In genomic region chr1:77421504-77422233, GRCh38 we compare ENCODE assay signal across 13 cellular contexts.
DNase-seq lines count a peak whose midpoint lies in the region; ATAC-seq and TF ChIP-seq lines count a peak whose summit lies in the region.
"Had no signal": no experiment of that assay in that cellular context is flagged by ENCODE, and none has a peak within 500 bp of the region (broad histone marks: within the 10 kb centered on the region; RNA-seq: fewer than 3 reads in every experiment).

No MANE protein-coding gene starts in this region.

- H3K4me2 ChIP-seq in SK-N-SH = no peak overlapping the region

- no peaks in the 10 kb centered on the region for H3K36me3 ChIP-seq in CD4-positive, alpha-beta memory T cell (ENCODE audit: insufficient read depth, low read length)
- H3K36me3 ChIP-seq in SK-N-SH (replicated peaks in 1 of 2; ENCODE audit: control insufficient read depth in 1 of 2, insufficient read depth in 2 of 2, low read length in 1 of 2) = peaks cover 0 to 31% of the 10 kb centered on the region in 2 experiments

- TF ChIP-seq EP300 in SK-N-SH (IDR thresholded peaks at IDR 0.05; ENCODE audit: borderline replicate concordance in 1 of 2, low read depth in 1 of 2, low read length in 1 of 2) = no peak

- no peak overlapping the region for H3K4me3 ChIP-seq in CD4-positive, alpha-beta memory T cell (ENCODE audit: low read length in 2 of 2)
- H3K4me3 ChIP-seq in SK-N-SH (ENCODE audit: low read depth in 2 of 2, low read length in 1 of 2) = no peak overlapping the region

- no peaks in the 10 kb centered on the region for H3K9me2 ChIP-seq in SK-N-SH

- CTCF ChIA-PET in CD4-positive, alpha-beta memory T cell (lab: Charles Lee; ENCODE audit: partially characterized antibody) = interaction anchor here (0.7 to 1.7 kb wide), 6 partner anchors 8 to 260 kb away, joined by 3 to 14 read pairs (median 4); no protein-coding TSS in a partner anchor
- CTCF ChIA-PET in SK-N-SH (lab: Yijun Ruan, JAX) = interaction anchor here (0.7 to 1.4 kb wide), 3 partner anchors 9 to 62 kb away, joined by 3 read pairs; no protein-coding TSS in a partner anchor

- POLR2A ChIA-PET in CD4-positive, alpha-beta memory T cell (lab: Charles Lee; ENCODE audit: partially characterized antibody) = interaction anchor here (0.6 to 2.5 kb wide), 5 partner anchors 10 to 141 kb away, joined by 3 to 27 read pairs (median 5); no protein-coding TSS in a partner anchor
- POLR2A ChIA-PET in SK-N-SH (lab: Yijun Ruan, JAX) = interaction anchor here (0.7 kb wide), 1 partner anchor 19 kb away, joined by 3 read pairs; no protein-coding TSS in a partner anchor

- no peaks in the 10 kb centered on the region for H3K79me2 ChIP-seq in SK-N-SH (ENCODE audit: insufficient read depth)

- no peak overlapping the region for H3K9ac ChIP-seq in SK-N-SH

- intact Hi-C loops in CD4-positive, alpha-beta memory T cell (cut with micrococcal nuclease) = loop anchor here (1.0 to 5.0 kb wide), 2 partner anchors 10 to 44 kb away; no protein-coding TSS in a partner anchor

- no peaks in the 10 kb centered on the region for H3K27me3 Mint-ChIP-seq in CD4-positive, alpha-beta memory T cell
- H3K27me3 Mint-ChIP-seq in activated T-helper 17 cell treated with anti-CD3 and anti-CD28 coated beads, Interleukin-2, amount 50 U/mL, for 72 hours = no peaks in the 10 kb centered on the region

- no peak for TF ChIP-seq RAD21 in SK-N-SH (IDR thresholded peaks at IDR 0.05; ENCODE audit: low read length)

- H3K4me3 Mint-ChIP-seq in CD4-positive, alpha-beta memory T cell = peak overlapping the region in 7 of 8 donors; percentile 60 to 78 (median 69)
- H3K4me3 Mint-ChIP-seq in activated T-helper 17 cell treated with anti-CD3 and anti-CD28 coated beads, Interleukin-2, amount 50 U/mL, for 72 hours = no peak overlapping the region
- H3K4me3 Mint-ChIP-seq: nephron had no signal

- DNase-seq in CD4-positive, alpha-beta memory T cell = peak in 4 of 5 donors; percentile 29 to 46 (median 39)
- DNase-seq in NOMO-1 treated with dmso at 0.1 percent for 144 hours (lab: John Stamatoyannopoulos, UW; ENCODE audit: unreplicated experiment) (no peak), SK-N-SH (no peak), NCI-H345 (lab: John Stamatoyannopoulos, UW) (no peak)
- DNase-seq: activated CD8-positive, alpha-beta memory T cell treated with anti-CD3 and anti-CD28 coated beads for 24 hours; GDM1; substantia nigra had no signal

- H2AFZ ChIP-seq in SK-N-SH (ENCODE audit: low read depth) = no peak overlapping the region

- WGBS in SK-N-SH (ENCODE audit: low lambda C conversion rate) = 98% methylated on average over 3 of the region's 3 CpGs

- no peak for TF ChIP-seq CTCF in SK-N-SH (IDR thresholded peaks at IDR 0.05)

- H3K9me3 Mint-ChIP-seq in CD4-positive, alpha-beta memory T cell = peaks cover 0 to 23% (median 14%) of the 10 kb centered on the region in 8 donors
- H3K9me3 Mint-ChIP-seq in activated T-helper 17 cell treated with anti-CD3 and anti-CD28 coated beads, Interleukin-2, amount 50 U/mL, for 72 hours = peaks cover 4% of the 10 kb centered on the region

- peaks cover 36 to 61% (median 47%) of the 10 kb centered on the region in 4 donors for H3K4me1 Mint-ChIP-seq in CD4-positive, alpha-beta memory T cell
- H3K4me1 Mint-ChIP-seq in activated T-helper 17 cell treated with anti-CD3 and anti-CD28 coated beads, Interleukin-2, amount 50 U/mL, for 72 hours = peaks cover 22% of the 10 kb centered on the region
- H3K4me1 Mint-ChIP-seq: nephron had no signal

- peak overlapping the region; percentile 15 to 84 (median 70) for H3K27ac Mint-ChIP-seq in CD4-positive, alpha-beta memory T cell
- H3K27ac Mint-ChIP-seq in activated T-helper 17 cell treated with anti-CD3 and anti-CD28 coated beads, Interleukin-2, amount 50 U/mL, for 72 hours = no peak overlapping the region
- H3K27ac Mint-ChIP-seq: nephron had no signal

- H3K27ac ChIP-seq in CD4-positive, alpha-beta memory T cell (ENCODE audit: low read depth, low read length) = no peak overlapping the region
- H3K27ac ChIP-seq in SK-N-SH (ENCODE audit: low read depth in 2 of 2, low read length in 1 of 2) = no peak overlapping the region

- no peaks in the 10 kb centered on the region for H3K27me3 ChIP-seq in CD4-positive, alpha-beta memory T cell (ENCODE audit: insufficient read depth, low read length)
- H3K27me3 ChIP-seq in SK-N-SH (ENCODE audit: insufficient read depth) = no peaks in the 10 kb centered on the region

- H3K36me3 Mint-ChIP-seq in CD4-positive, alpha-beta memory T cell = peaks cover 9 to 47% of the 10 kb centered on the region in 2 donors
- no peaks in the 10 kb centered on the region for H3K36me3 Mint-ChIP-seq in activated T-helper 17 cell treated with anti-CD3 and anti-CD28 coated beads, Interleukin-2, amount 50 U/mL, for 72 hours (ENCODE audit: low read depth)

- H3K4me1 ChIP-seq in CD4-positive, alpha-beta memory T cell (ENCODE audit: insufficient read depth, low read length) = peaks cover 28% of the 10 kb centered on the region
- H3K4me1 ChIP-seq in SK-N-SH (ENCODE audit: control insufficient read depth in 1 of 2, insufficient read depth in 2 of 2, low read depth in 1 of 2, low read length in 1 of 2) = no peaks in the 10 kb centered on the region; a peak in 1 of 4 replicates

- no peaks in the 10 kb centered on the region for H3K9me3 ChIP-seq in CD4-positive, alpha-beta memory T cell (ENCODE audit: control insufficient read depth in 1 of 2, low read length in 2 of 2)
- 0 out of 2 replicates have a peak, but pooled peaks cover 2% of the 10 kb centered on the region for H3K9me3 ChIP-seq in SK-N-SH

- no peaks in the 10 kb centered on the region for H4K20me1 ChIP-seq in SK-N-SH (ENCODE audit: insufficient read depth)

- H3F3A ChIP-seq in SK-N-SH (replicated peaks; ENCODE audit: insufficient read depth) = peaks cover 16% of the 10 kb centered on the region

- ATAC-seq in GM19395 (IDR thresholded peaks at IDR 0.05; ENCODE audit: unreplicated experiment) (peak; percentile 83), HG02938 (IDR thresholded peaks at IDR 0.05; ENCODE audit: unreplicated experiment) (peak; percentile 80), HG02884 (IDR thresholded peaks at IDR 0.05; ENCODE audit: unreplicated experiment) (no peak)
- ATAC-seq in activated T-helper 17 cell treated with anti-CD3 and anti-CD28 coated beads, Interleukin-2, amount 50 U/mL, for 72 hours (replicated peaks) = peak; percentile 65
- ATAC-seq: sciatic nerve had no signal

TF ChIP-seq in SK-N-SH, 30 proteins besides CTCF, POLR2A, EP300 and RAD21:
- TF ChIP-seq TCF12 (IDR thresholded peaks at IDR 0.05) (no peak), FOXM1 (IDR thresholded peaks at IDR 0.05; ENCODE audit: low read depth) (no peak), FOXJ3 (CRISPR knock-in tag; IDR thresholded peaks at IDR 0.05) (no peak)
TF ChIP-seq in SK-N-SH: peak in this region for 0.

Comparison
In these comparisons a context has a peak if more than half of its experiments do, and no peak if none do; other contexts are left out.
1. DNase-seq: peak in CD4-positive, alpha-beta memory T cell (4 of 5); none in NOMO-1 treated with dmso at 0.1 percent for 144 hours (single experiment), SK-N-SH (single experiment) and NCI-H345 (single experiment).